9 cellular contexts compared by ENCODE assay signal in the genomic region with DNA sequence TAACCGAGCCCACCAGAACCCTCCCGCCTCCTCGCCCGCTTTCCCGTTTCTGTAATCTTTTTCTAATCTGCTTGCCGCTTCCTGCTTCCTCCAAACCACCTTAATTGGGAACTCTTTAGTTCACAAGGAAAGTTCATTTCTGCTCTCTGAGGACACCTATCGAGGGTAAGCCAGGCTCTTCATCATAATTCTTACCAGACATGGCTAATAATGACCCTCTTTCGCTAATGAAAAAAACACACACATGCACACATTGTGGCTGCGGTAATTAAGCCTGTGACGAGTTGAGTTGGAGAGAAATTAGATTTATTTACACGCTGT.
A peak's percentile ranks its signal among the peaks of the same experiment; 100 is the strongest.
DNase-seq lines count a peak whose midpoint lies in the region; ATAC-seq, FAIRE-seq and TF ChIP-seq lines count a peak whose summit lies in the region.
"Had no signal": no experiment of that assay in that cellular context is flagged by ENCODE, and none has a peak within 500 bp of the region (broad histone marks: within the 10 kb centered on the region; RNA-seq: fewer than 3 reads in every experiment).

No MANE protein-coding gene starts in this region.

- POLR2A ChIA-PET in H1 (lab: Charles Lee; ENCODE audit: partially characterized antibody) = interaction anchor here (1.1 to 2.7 kb wide), 5 partner anchors 11 to 99 kb away, joined by 3 to 16 read pairs (median 4); no protein-coding TSS in a partner anchor

- H2BK15ac ChIP-seq in H1 (ENCODE audit: low read length) = no peak overlapping the region
- H2BK15ac ChIP-seq in mesendoderm (replicated peaks; ENCODE audit: low read depth) = no peak overlapping the region

- H2BK20ac ChIP-seq in H1 (ENCODE audit: low read length) = no peak overlapping the region; the same call in 1 of the 2 replicates

- no peaks in the 10 kb centered on the region for H3K9me2 ChIP-seq in Loucy (replicated peaks; ENCODE audit: low read depth, low read length)

- ATAC-seq in GM21737 (IDR thresholded peaks at IDR 0.05; ENCODE audit: unreplicated experiment) = no peak
- ATAC-seq in HG03571 (IDR thresholded peaks at IDR 0.05; ENCODE audit: unreplicated experiment) = no peak

- no peak for FAIRE-seq in H1 (lab: Jason Lieb, UNC)

- H3K14ac ChIP-seq in H1 (ENCODE audit: insufficient read length) = no peak overlapping the region

- peaks cover 3% of the 10 kb centered on the region; the same call in 1 of the 2 replicates for H3K79me1 ChIP-seq in H1 (ENCODE audit: low read depth, low read length)
- H3K79me1 ChIP-seq in mesendoderm (ENCODE audit: low read length) = peaks cover 7% of the 10 kb centered on the region

- H4K8ac ChIP-seq in H1 (ENCODE audit: extremely low read depth, insufficient read depth, low read length) (no peak overlapping the region), mesendoderm (ENCODE audit: low read depth, low read length) (no peak overlapping the region)

- no peak overlapping the region for H2BK12ac ChIP-seq in H1 (ENCODE audit: low read depth, low read length)

- H3K4me3 ChIP-seq in Loucy (ENCODE audit: low read length, poor library complexity, severe bottlenecking) (no peak overlapping the region), H1 (ENCODE audit: extremely low read depth in 1 of 4, insufficient read depth in 2 of 4, low read depth in 3 of 4, low read length in 4 of 4) (peak overlapping the region in 3 of 4 experiments; percentile 11 to 52 (median 20); a peak in 5 of 8 replicates), mesendoderm (ENCODE audit: low read length) (no peak overlapping the region)

- no peaks in the 10 kb centered on the region for H3K36me3 ChIP-seq in Loucy (ENCODE audit: insufficient read depth, low read length)
- no peaks in the 10 kb centered on the region for H3K36me3 ChIP-seq in H1 (ENCODE audit: control insufficient read depth in 2 of 4, insufficient read depth in 4 of 4, low read length in 3 of 4)
- H3K36me3 ChIP-seq in mesendoderm (ENCODE audit: control insufficient read depth, insufficient read depth, low read length) = no peaks in the 10 kb centered on the region

- peak; percentile 33 for DNase-seq in Ammon's horn (ENCODE audit: low spot score)
- DNase-seq in H1 (ENCODE audit: low read depth in 1 of 2, low spot score in 2 of 2) = no peak
- peak; percentile 94 for DNase-seq in mesendoderm
- no peak for DNase-seq in stimulated activated CD4-positive, alpha-beta T cell treated with anti-CD3 and anti-CD28 coated beads, Interleukin-4, amount 100 ng/mL, for 1 hour
- DNase-seq in DMS79 (lab: John Stamatoyannopoulos, UW) = no peak

- H4K5ac ChIP-seq in H1 (ENCODE audit: insufficient read length, low read depth, low read length) = no peak overlapping the region
- no peak overlapping the region for H4K5ac ChIP-seq in mesendoderm (ENCODE audit: low read length)

- H3K27ac ChIP-seq in H1 (ENCODE audit: low read depth, low read length) (peak overlapping the region; percentile 35; the same call in 1 of the 2 replicates), mesendoderm (ENCODE audit: low read depth, low read length) (peak overlapping the region; percentile 98)
- H3K27ac ChIP-seq: epithelial cell of prostate had no signal

- no peak overlapping the region for H3K9ac ChIP-seq in Loucy (ENCODE audit: low read depth, low read length, poor library complexity, severe bottlenecking)
- H3K9ac ChIP-seq in H1 (replicated peaks in 1 of 4; ENCODE audit: extremely low read depth in 1 of 4, low read depth in 3 of 4, low read length in 3 of 4) = no peak overlapping the region; a peak in 1 of 7 replicates
- peak overlapping the region; percentile 62 for H3K9ac ChIP-seq in mesendoderm (ENCODE audit: low read length)

- H3K23ac ChIP-seq in H1 (ENCODE audit: insufficient read length) (no peak overlapping the region), mesendoderm (ENCODE audit: low read length) (no peak overlapping the region)

- H2AFZ ChIP-seq in Loucy (ENCODE audit: low read length) (0 out of 2 replicates have a peak overlapping the region, but pooled peaks have one; percentile 80), H1 (ENCODE audit: low read length) (no peak overlapping the region)

- H3K18ac ChIP-seq in H1 (ENCODE audit: extremely low read depth, low read length) (peak overlapping the region; percentile 95; the same call in 1 of the 2 replicates), mesendoderm (ENCODE audit: low read length) (peak overlapping the region; percentile 91)

- no peak for TF ChIP-seq EP300 in H1 (IDR thresholded peaks at IDR 0.05; ENCODE audit: borderline replicate concordance in 1 of 2, low read depth in 2 of 2, low read length in 2 of 2)

- H3K56ac ChIP-seq in H1 (replicated peaks; ENCODE audit: insufficient read length, low read depth, low read length) (no peak overlapping the region), mesendoderm (ENCODE audit: low read length) (peak overlapping the region; percentile 75)

- H2AK5ac ChIP-seq in H1 (ENCODE audit: low read depth, low read length) = no peak overlapping the region
- H2AK5ac ChIP-seq in mesendoderm (ENCODE audit: low read length) = no peak overlapping the region

- H3K4ac ChIP-seq in H1 (replicated peaks; ENCODE audit: insufficient read length, low read depth, low read length) = peak overlapping the region; percentile 55
- peak overlapping the region; percentile 60 for H3K4ac ChIP-seq in mesendoderm (ENCODE audit: low read depth, low read length)

- no peaks in the 10 kb centered on the region for H3F3A ChIP-seq in Loucy (ENCODE audit: low read depth)

- 11% methylated on average over 11 of the region's 11 CpGs; no CpG with 5 or more reads in 1 of the 2 experiments for WGBS in H1 (ENCODE audit: extremely low coverage in 1 of 2, insufficient coverage in 1 of 2, insufficient read length in 1 of 2, insufficient replicate concordance in 2 of 2, low coverage in 1 of 2, low lambda C conversion rate in 2 of 2, missing lambda C conversion rate in 1 of 2), 2 experiments
- no CpG with 5 or more reads among the region's 11 CpGs for WGBS in mesendoderm (ENCODE audit: extremely low coverage, insufficient coverage, low lambda C conversion rate)

- H3K79me2 ChIP-seq in Loucy (ENCODE audit: insufficient read depth, low read length) = no peaks in the 10 kb centered on the region
- peaks cover 0 to 22% of the 10 kb centered on the region in 2 experiments; a peak in 2 of 4 replicates for H3K79me2 ChIP-seq in H1 (ENCODE audit: control insufficient read depth in 1 of 2, insufficient read depth in 2 of 2, low read length in 2 of 2)
- H3K79me2 ChIP-seq in mesendoderm (ENCODE audit: control insufficient read depth, insufficient read depth, low read length) = no peaks in the 10 kb centered on the region

- no peak for TF ChIP-seq POLR2A in H1 (IDR thresholded peaks at IDR 0.05; ENCODE audit: control extremely low read depth in 1 of 2, low read depth in 2 of 2, low read length in 2 of 2)

- H3K4me1 ChIP-seq in Loucy (ENCODE audit: insufficient read depth, low read length, poor library complexity, severe bottlenecking) (peaks cover 10% of the 10 kb centered on the region), H1 (replicated peaks in 1 of 4; ENCODE audit: control insufficient read depth in 3 of 4, insufficient read depth in 4 of 4, low read length in 3 of 4) (peaks cover 16 to 37% (median 28%) of the 10 kb centered on the region in 4 experiments), mesendoderm (ENCODE audit: control insufficient read depth, low read depth, low read length) (peaks cover 17% of the 10 kb centered on the region)

- CTCF ChIA-PET in H1 (lab: Charles Lee; ENCODE audit: partially characterized antibody) = interaction anchor here (0.6 to 2.7 kb wide), 14 partner anchors 8 to 130 kb away, joined by 3 to 7 read pairs (median 4); no protein-coding TSS in a partner anchor

- H3K27me3 ChIP-seq in Loucy (ENCODE audit: insufficient read depth, low read length, poor library complexity, severe bottlenecking) (no peaks in the 10 kb centered on the region), H1 (replicated peaks in 1 of 4; ENCODE audit: control insufficient read depth in 3 of 4, extremely low read depth in 1 of 4, insufficient read depth in 3 of 4, low read length in 3 of 4) (no peaks in the 10 kb centered on the region), mesendoderm (ENCODE audit: insufficient read depth, low read length, poor library complexity) (no peaks in the 10 kb centered on the region)

- H4K20me1 ChIP-seq in Loucy (ENCODE audit: insufficient read depth, low read length, poor library complexity, severe bottlenecking) = no peaks in the 10 kb centered on the region
- H4K20me1 ChIP-seq in H1 (replicated peaks in 1 of 2; ENCODE audit: control insufficient read depth in 1 of 2, insufficient read depth in 2 of 2, low read length in 2 of 2) = peaks cover 2 to 4% of the 10 kb centered on the region in 2 experiments

- H3K4me2 ChIP-seq in Loucy (ENCODE audit: low read depth, low read length, poor library complexity, severe bottlenecking) (no peak overlapping the region), H1 (ENCODE audit: insufficient read depth in 1 of 2, low read depth in 2 of 2, low read length in 2 of 2) (peak overlapping the region; percentile 61 to 86), mesendoderm (ENCODE audit: low read length) (peak overlapping the region; percentile 41)

- H3K23me2 ChIP-seq in H1 (ENCODE audit: low read depth, low read length) = peaks cover 4% of the 10 kb centered on the region; the same call in 1 of the 2 replicates

- H2BK5ac ChIP-seq in H1 (ENCODE audit: low read depth, low read length) (peak overlapping the region; percentile 69; the same call in 1 of the 2 replicates), mesendoderm (ENCODE audit: low read length) (peak overlapping the region; percentile 66)

- 0 out of 2 replicates have a peak, but pooled peaks have one; percentile 21 for TF ChIP-seq CTCF in Loucy (conservative IDR thresholded peaks at IDR 0.05; ENCODE audit: low read length)
- TF ChIP-seq CTCF in H1 (IDR thresholded peaks at IDR 0.05; ENCODE audit: control extremely low read depth in 1 of 3, insufficient read depth in 1 of 3, low read depth in 1 of 3, low read length in 3 of 3) = peak in 2 of 3 experiments; percentile 26 to 52; a peak in 2 of 4 replicates

- peak in 1 of 2 experiments; percentile 41; a peak in 2 of 4 replicates for TF ChIP-seq RAD21 in H1 (IDR thresholded peaks at IDR 0.05 in 1 of 2, conservative IDR thresholded peaks at IDR 0.05 in 1 of 2; ENCODE audit: low read depth in 2 of 2, low read length in 2 of 2)

- no peak overlapping the region for H4K91ac ChIP-seq in H1 (replicated peaks; ENCODE audit: insufficient read length, low read length)

- H3K9me3 ChIP-seq in Loucy (ENCODE audit: insufficient read depth, low read depth, low read length) (no peaks in the 10 kb centered on the region), H1 (ENCODE audit: insufficient read depth in 2 of 2, low read depth in 1 of 2, low read length in 1 of 2) (no peaks in the 10 kb centered on the region)

- H2BK120ac ChIP-seq in H1 (replicated peaks; ENCODE audit: low read depth, low read length) (no peak overlapping the region), mesendoderm (ENCODE audit: low read depth, low read length) (peak overlapping the region; percentile 63)

TF ChIP-seq in H1, 55 proteins besides CTCF, POLR2A, EP300 and RAD21 (continues in another document):
- no peak for TF ChIP-seq CHD1 (IDR thresholded peaks at IDR 0.05; ENCODE audit: low read depth, low read length)
- no peak for TF ChIP-seq TEAD4 (IDR thresholded peaks at IDR 0.05; ENCODE audit: low read depth, low read length)
- TF ChIP-seq ASH2L (IDR thresholded peaks at IDR 0.05; ENCODE audit: low read length) = no peak
- TF ChIP-seq HDAC2 (IDR thresholded peaks at IDR 0.05; ENCODE audit: borderline replicate concordance in 1 of 2, low read depth in 2 of 2, low read length in 2 of 2) = no peak

Comparison
In these comparisons a context has a peak if more than half of its experiments do, and no peak if none do; other contexts are left out.
1. DNase-seq: peak in Ammon's horn (single experiment) and mesendoderm (single experiment); none in H1 (0 of 2), stimulated activated CD4-positive, alpha-beta T cell treated with anti-CD3 and anti-CD28 coated beads, Interleukin-4, amount 100 ng/mL, for 1 hour (single experiment) and DMS79 (single experiment).
2. H3K4me3 ChIP-seq: peak in H1 (3 of 4); none in Loucy (single experiment) and mesendoderm (single experiment).